15 cellular contexts compared by ENCODE assay signal in the genomic region with DNA sequence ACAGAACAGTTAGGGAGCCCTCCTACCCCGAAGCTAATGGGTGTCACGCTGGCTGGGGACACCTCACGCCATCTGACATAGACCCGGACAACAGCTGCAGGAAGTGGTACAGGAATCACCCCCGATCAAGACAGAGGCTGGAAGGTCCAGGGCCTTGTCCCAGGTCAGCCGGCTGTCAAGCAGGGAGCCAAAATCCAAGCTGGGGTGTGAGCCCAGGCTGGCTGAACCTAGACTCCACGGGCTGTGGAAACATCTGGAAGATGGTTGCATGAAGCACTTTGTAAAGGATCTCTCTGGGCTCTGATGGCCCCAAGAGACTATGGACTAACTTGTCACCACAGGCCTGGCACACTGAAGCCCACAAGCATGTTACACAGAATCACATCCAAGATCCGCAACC.
DNase-seq lines count a peak whose midpoint lies in the region; ATAC-seq and TF ChIP-seq lines count a peak whose summit lies in the region.
"Had no signal": no experiment of that assay in that cellular context is flagged by ENCODE, and none has a peak within 500 bp of the region (broad histone marks: within the 10 kb centered on the region; RNA-seq: fewer than 3 reads in every experiment).

No MANE protein-coding gene starts in this region.

- TF ChIP-seq EP300 in tibial nerve (IDR thresholded peaks at IDR 0.05) = no peak

- H3K4me1 Mint-ChIP-seq in endodermal cell (peaks cover 25% of the 10 kb centered on the region), nephron (peaks cover 18% of the 10 kb centered on the region)

- peak; percentile 36 for DNase-seq in NCI-H2171 treated with DMSO at 0.1 percent for 48 hours (lab: John Stamatoyannopoulos, UW)
- DNase-seq in NCI-H2171 (lab: John Stamatoyannopoulos, UW) = no peak
- no peak for DNase-seq in endodermal cell
- no peak for DNase-seq in tibial nerve (ENCODE audit: low spot score in 2 of 2)
- DNase-seq in NCI-H187 (lab: John Stamatoyannopoulos, UW) = no peak
- no peak for DNase-seq in NCI-H1105 treated with DMSO at 0.1 percent for 48 hours (lab: John Stamatoyannopoulos, UW)
- DNase-seq: 8988T, midbrain, NCI-H1436 treated with DMSO at 0.1 percent for 48 hours, NCI-H748 treated with DMSO at 0.1 percent for 48 hours, substantia nigra had no signal

- H3K36me3 ChIP-seq in endodermal cell (ENCODE audit: control insufficient read depth, insufficient read depth, low read length) (no peaks in the 10 kb centered on the region), tibial nerve (peaks cover 0 to 6% (median 0%) of the 10 kb centered on the region in 3 donors)

- H3K9me3 Mint-ChIP-seq in endodermal cell (no peaks in the 10 kb centered on the region), nephron (no peaks in the 10 kb centered on the region)

- H3K9me3 ChIP-seq in endodermal cell (ENCODE audit: control insufficient read depth, low read length) (no peaks in the 10 kb centered on the region), tibial nerve (no peaks in the 10 kb centered on the region)

- no peak for ATAC-seq in GM21529 (IDR thresholded peaks at IDR 0.05; ENCODE audit: unreplicated experiment)
- ATAC-seq: HepG2, SK-N-SH treated with all-trans-retinoic acid at 6 μM for 48 hours had no signal

- H3K27ac ChIP-seq in endodermal cell (ENCODE audit: low read depth, low read length) (peak overlapping the region; percentile 1), tibial nerve (peak overlapping the region; percentile 47 to 95 (median 80))

- H3K4me1 ChIP-seq in endodermal cell (ENCODE audit: control insufficient read depth, insufficient read depth, low read length) = peaks cover 8% of the 10 kb centered on the region
- peaks cover 0 to 98% (median 85%) of the 10 kb centered on the region in 4 donors for H3K4me1 ChIP-seq in tibial nerve

- H3K4me3 Mint-ChIP-seq in endodermal cell = no peak overlapping the region
- no peak overlapping the region for H3K4me3 Mint-ChIP-seq in nephron

- H3K9ac ChIP-seq in endodermal cell (ENCODE audit: extremely low read depth, low read length, poor library complexity, severe bottlenecking) = no peak overlapping the region

- H3K27me3 Mint-ChIP-seq in endodermal cell (ENCODE audit: insufficient read depth) (no peaks in the 10 kb centered on the region), nephron (ENCODE audit: low read depth) (no peaks in the 10 kb centered on the region)

- TF ChIP-seq CTCF in endodermal cell (conservative IDR thresholded peaks at IDR 0.05) (no peak), nephron (IDR thresholded peaks at IDR 0.05; ENCODE audit: unreplicated experiment in 3 of 3) (no peak), tibial nerve (IDR thresholded peaks at IDR 0.05) (no peak)

- H3K36me3 Mint-ChIP-seq in endodermal cell (ENCODE audit: low read depth) (peaks cover 3% of the 10 kb centered on the region), nephron (ENCODE audit: low read depth) (peaks cover 4% of the 10 kb centered on the region)

- H3K27ac Mint-ChIP-seq in endodermal cell (no peak overlapping the region), nephron (peak overlapping the region; percentile 38 to 50 (median 40))

- WGBS in endodermal cell (ENCODE audit: insufficient coverage in 1 of 2, insufficient read length in 1 of 2), 2 experiments = 91 to 92% methylated on average over 7 to 8 of the region's 8 CpGs
- WGBS in tibial nerve, 2 donors = 34 to 44% methylated on average over 8 of the region's 8 CpGs

- no peak for TF ChIP-seq POLR2A in tibial nerve (IDR thresholded peaks at IDR 0.05)

- H3K27me3 ChIP-seq in endodermal cell (ENCODE audit: control insufficient read depth, insufficient read depth, low read length, poor library complexity, severe bottlenecking) (no peaks in the 10 kb centered on the region), tibial nerve (no peaks in the 10 kb centered on the region)

- no peak overlapping the region for H3K4me3 ChIP-seq in endodermal cell (ENCODE audit: low read length)
- H3K4me3 ChIP-seq in tibial nerve = peak overlapping the region in 1 of 4 donors; percentile 24
